In the genomic region with DNA sequence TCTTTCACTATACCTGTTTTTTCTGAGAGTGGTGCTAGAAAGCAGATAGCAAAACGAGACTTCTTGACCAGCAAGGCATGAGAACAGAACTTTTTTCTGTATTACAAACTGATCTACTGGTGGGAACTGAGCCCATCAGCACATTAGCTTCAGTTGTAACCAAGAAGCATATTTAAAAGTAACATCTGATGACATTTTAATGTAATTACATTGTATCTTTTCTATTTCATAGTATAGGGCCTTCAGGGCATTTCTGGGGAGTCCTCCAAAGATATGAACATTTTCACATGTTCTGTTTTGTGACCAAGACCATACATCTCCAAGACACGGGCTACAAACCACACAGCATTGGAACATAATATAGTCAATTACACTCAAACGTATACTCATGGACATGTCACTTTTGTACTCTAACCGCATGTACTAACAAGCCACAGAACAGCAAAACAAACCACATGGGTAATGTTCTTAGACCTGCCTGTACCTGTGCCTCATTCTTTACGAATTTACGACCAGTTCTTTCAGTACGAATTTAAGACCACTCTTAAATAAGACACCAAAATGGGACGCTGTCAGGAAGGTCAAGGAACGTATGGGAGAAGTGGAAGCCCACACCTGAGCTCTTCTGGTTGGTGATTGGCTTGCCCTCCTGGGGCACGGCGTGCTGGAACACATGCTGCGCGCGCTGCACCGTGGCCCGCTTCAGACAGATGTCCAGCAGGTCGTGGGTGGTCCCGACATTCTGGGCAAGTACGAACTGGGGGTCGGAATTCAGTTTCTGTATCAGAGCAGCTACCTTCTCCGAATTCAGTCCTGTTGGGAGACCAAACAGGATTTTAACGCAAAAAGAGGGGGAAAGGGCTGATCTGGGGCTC, we compare ENCODE assay signal across 8 cellular contexts. TPM values are rescaled to one million over a fixed set of nuclear protein-coding genes. Genes with fewer than 3 reads are reported as not detected.
DNase-seq lines count a peak whose midpoint lies in the region; ATAC-seq and TF ChIP-seq lines count a peak whose summit lies in the region.

No MANE protein-coding gene starts in this region.

- peaks cover 29% of the 10 kb centered on the region for H3K4me1 Mint-ChIP-seq in activated naive CD4-positive, alpha-beta T cell treated with anti-CD3 and anti-CD28 coated beads, Interleukin-2, amount 50 U/mL, for 24 hours

- peak overlapping the region; percentile 45 for H3K9ac ChIP-seq in rectal smooth muscle tissue (ENCODE audit: low read length)

- H3K36me3 ChIP-seq in Peyer's patch (peaks cover 0 to 30% (median 2%) of the 10 kb centered on the region in 3 donors), rectal smooth muscle tissue (ENCODE audit: control insufficient read depth, insufficient read depth, low read length) (no peaks in the 10 kb centered on the region)

- H3K4me1 ChIP-seq in Peyer's patch: peaks cover 0 to 11% (median 5%) of the 10 kb centered on the region in 4 donors
- peaks cover 12% of the 10 kb centered on the region for H3K4me1 ChIP-seq in rectal smooth muscle tissue (ENCODE audit: control insufficient read depth, insufficient read depth, low read length)

- intact Hi-C loops in left ventricle myocardium superior (cut with micrococcal nuclease): no loop called here

- H3K27me3 Mint-ChIP-seq in activated naive CD4-positive, alpha-beta T cell treated with anti-CD3 and anti-CD28 coated beads, Interleukin-2, amount 50 U/mL, for 24 hours: no peaks in the 10 kb centered on the region

- H3K9me3 Mint-ChIP-seq in activated naive CD4-positive, alpha-beta T cell treated with anti-CD3 and anti-CD28 coated beads, Interleukin-2, amount 50 U/mL, for 24 hours: no peaks in the 10 kb centered on the region

- DNase-seq in NOMO-1 (lab: John Stamatoyannopoulos, UW; ENCODE audit: unreplicated experiment in 2 of 2) (peak; percentile 0 to 17), NOMO-1 treated with dmso at 0.1 percent for 144 hours (lab: John Stamatoyannopoulos, UW; ENCODE audit: unreplicated experiment) (no peak), Peyer's patch (peak; percentile 55 to 66 (median 65)), left ventricle myocardium superior (peak; percentile 46)

- peak overlapping the region; percentile 97 for H3K4me3 Mint-ChIP-seq in activated naive CD4-positive, alpha-beta T cell treated with anti-CD3 and anti-CD28 coated beads, Interleukin-2, amount 50 U/mL, for 24 hours

- ATAC-seq in HG03175 (IDR thresholded peaks at IDR 0.05; ENCODE audit: unreplicated experiment) (peak; percentile 43), left ventricle myocardium superior (peak; percentile 56), HG03469 (IDR thresholded peaks at IDR 0.05; ENCODE audit: unreplicated experiment) (no peak)

- peaks cover 6% of the 10 kb centered on the region for H3K36me3 Mint-ChIP-seq in activated naive CD4-positive, alpha-beta T cell treated with anti-CD3 and anti-CD28 coated beads, Interleukin-2, amount 50 U/mL, for 24 hours

- no peaks in the 10 kb centered on the region for H3K27me3 ChIP-seq in Peyer's patch
- H3K27me3 ChIP-seq in rectal smooth muscle tissue (ENCODE audit: control insufficient read depth, insufficient read depth, low read length): no peaks in the 10 kb centered on the region

- H3K4me3 ChIP-seq in Peyer's patch: peak overlapping the region; percentile 67 to 95 (median 94)
- H3K4me3 ChIP-seq in rectal smooth muscle tissue (ENCODE audit: low read length): peak overlapping the region; percentile 97

- H3K27ac ChIP-seq in Peyer's patch (peak overlapping the region; percentile 67 to 82 (median 78)), rectal smooth muscle tissue (ENCODE audit: low read depth, low read length) (peak overlapping the region; percentile 58)

- no peak for TF ChIP-seq CTCF in Peyer's patch (IDR thresholded peaks at IDR 0.05)

- TF ChIP-seq POLR2A in Peyer's patch (IDR thresholded peaks at IDR 0.05): no peak

- peak overlapping the region; percentile 96 for H3K27ac Mint-ChIP-seq in activated naive CD4-positive, alpha-beta T cell treated with anti-CD3 and anti-CD28 coated beads, Interleukin-2, amount 50 U/mL, for 24 hours

- H3K9me3 ChIP-seq in Peyer's patch: no peaks in the 10 kb centered on the region

RNA-seq across cellular contexts. Expression of gene BLMH, which starts 0.8 kb away (rescaled TPM):
- total RNA-seq in Peyer's patch (10 to 100 TPM; 19.4 to 49.5 (median 31.3) TPM), left ventricle myocardium superior (15.7 TPM)

RNA-seq across cellular contexts. Expression of gene TMIGD1, which starts 42.9 kb away (rescaled TPM):
- total RNA-seq in Peyer's patch: 100 to 1,000 TPM in 3 of 4 donors, 1 to 10 TPM in 1; 5.0 to 684 (median 290) TPM
- total RNA-seq in left ventricle myocardium superior: not detected

RNA-seq across cellular contexts. Expression of gene SLC6A4, which starts 55.4 kb away (rescaled TPM):
- total RNA-seq in Peyer's patch (100 to 1,000 TPM in 2 of 4 donors, 10 to 100 TPM in 2; 10.7 to 156 (median 109) TPM), left ventricle myocardium superior (not detected)

Comparison
In these comparisons a context has a peak if more than half of its experiments do, and no peak if none do; other contexts are left out.
1. RNA of gene SLC6A4, which starts 55.4 kb away (total RNA-seq): 10.7 to 156 TPM in Peyer's patch; not detected in left ventricle myocardium superior (single experiment); every median in the first group is over 10 times any median in the second.